ENCODE assay signal across 2 cellular contexts in genomic region chr10:86300399-86300925, GRCh38.
TF ChIP-seq lines count a peak whose summit lies in the region.

No MANE protein-coding gene starts in this region.

TF ChIP-seq in neural cell, 6 proteins besides CTCF, POLR2A, EP300 and RAD21:
- TF ChIP-seq, protein P1, sequence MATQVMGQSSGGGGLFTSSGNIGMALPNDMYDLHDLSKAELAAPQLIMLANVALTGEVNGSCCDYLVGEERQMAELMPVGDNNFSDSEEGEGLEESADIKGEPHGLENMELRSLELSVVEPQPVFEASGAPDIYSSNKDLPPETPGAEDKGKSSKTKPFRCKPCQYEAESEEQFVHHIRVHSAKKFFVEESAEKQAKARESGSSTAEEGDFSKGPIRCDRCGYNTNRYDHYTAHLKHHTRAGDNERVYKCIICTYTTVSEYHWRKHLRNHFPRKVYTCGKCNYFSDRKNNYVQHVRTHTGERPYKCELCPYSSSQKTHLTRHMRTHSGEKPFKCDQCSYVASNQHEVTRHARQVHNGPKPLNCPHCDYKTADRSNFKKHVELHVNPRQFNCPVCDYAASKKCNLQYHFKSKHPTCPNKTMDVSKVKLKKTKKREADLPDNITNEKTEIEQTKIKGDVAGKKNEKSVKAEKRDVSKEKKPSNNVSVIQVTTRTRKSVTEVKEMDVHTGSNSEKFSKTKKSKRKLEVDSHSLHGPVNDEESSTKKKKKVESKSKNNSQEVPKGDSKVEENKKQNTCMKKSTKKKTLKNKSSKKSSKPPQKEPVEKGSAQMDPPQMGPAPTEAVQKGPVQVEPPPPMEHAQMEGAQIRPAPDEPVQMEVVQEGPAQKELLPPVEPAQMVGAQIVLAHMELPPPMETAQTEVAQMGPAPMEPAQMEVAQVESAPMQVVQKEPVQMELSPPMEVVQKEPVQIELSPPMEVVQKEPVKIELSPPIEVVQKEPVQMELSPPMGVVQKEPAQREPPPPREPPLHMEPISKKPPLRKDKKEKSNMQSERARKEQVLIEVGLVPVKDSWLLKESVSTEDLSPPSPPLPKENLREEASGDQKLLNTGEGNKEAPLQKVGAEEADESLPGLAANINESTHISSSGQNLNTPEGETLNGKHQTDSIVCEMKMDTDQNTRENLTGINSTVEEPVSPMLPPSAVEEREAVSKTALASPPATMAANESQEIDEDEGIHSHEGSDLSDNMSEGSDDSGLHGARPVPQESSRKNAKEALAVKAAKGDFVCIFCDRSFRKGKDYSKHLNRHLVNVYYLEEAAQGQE (IDR thresholded peaks at IDR 0.05; ENCODE audit: borderline replicate concordance): no peak
- no peak for TF ChIP-seq MXI1 (conservative IDR thresholded peaks at IDR 0.05; ENCODE audit: poor library complexity, severe bottlenecking)
- TF ChIP-seq POLR2AphosphoS5 (IDR thresholded peaks at IDR 0.05): no peak
- no peak for TF ChIP-seq EZH2 (IDR thresholded peaks at IDR 0.05; ENCODE audit: borderline replicate concordance, insufficient read depth, low read length, poor library complexity, severe bottlenecking)
- TF ChIP-seq TAF1 (IDR thresholded peaks at IDR 0.05; ENCODE audit: low read depth): no peak
- TF ChIP-seq SMC3 (conservative IDR thresholded peaks at IDR 0.05; ENCODE audit: poor library complexity): no peak

TF ChIP-seq in GM23338, 12 proteins besides CTCF, POLR2A, EP300 and RAD21 (continued from another document):
- TF ChIP-seq ZNF462 (CRISPR knock-in tag; IDR thresholded peaks at IDR 0.05): no peak
- TF ChIP-seq POLR2AphosphoS5 (IDR thresholded peaks at IDR 0.05; ENCODE audit: low read depth): no peak
- TF ChIP-seq ETS1 (IDR thresholded peaks at IDR 0.05): no peak
- TF ChIP-seq ZNF331 (CRISPR knock-in tag; IDR thresholded peaks at IDR 0.05; ENCODE audit: low read depth): no peak
- no peak for TF ChIP-seq JUNB (IDR thresholded peaks at IDR 0.05; ENCODE audit: unreplicated experiment)
- TF ChIP-seq NANOG (IDR thresholded peaks at IDR 0.05; ENCODE audit: borderline replicate concordance): no peak
- no peak for TF ChIP-seq STAT1 (IDR thresholded peaks at IDR 0.05; ENCODE audit: unreplicated experiment)
